15 cellular contexts compared by ENCODE assay signal in the genomic region with DNA sequence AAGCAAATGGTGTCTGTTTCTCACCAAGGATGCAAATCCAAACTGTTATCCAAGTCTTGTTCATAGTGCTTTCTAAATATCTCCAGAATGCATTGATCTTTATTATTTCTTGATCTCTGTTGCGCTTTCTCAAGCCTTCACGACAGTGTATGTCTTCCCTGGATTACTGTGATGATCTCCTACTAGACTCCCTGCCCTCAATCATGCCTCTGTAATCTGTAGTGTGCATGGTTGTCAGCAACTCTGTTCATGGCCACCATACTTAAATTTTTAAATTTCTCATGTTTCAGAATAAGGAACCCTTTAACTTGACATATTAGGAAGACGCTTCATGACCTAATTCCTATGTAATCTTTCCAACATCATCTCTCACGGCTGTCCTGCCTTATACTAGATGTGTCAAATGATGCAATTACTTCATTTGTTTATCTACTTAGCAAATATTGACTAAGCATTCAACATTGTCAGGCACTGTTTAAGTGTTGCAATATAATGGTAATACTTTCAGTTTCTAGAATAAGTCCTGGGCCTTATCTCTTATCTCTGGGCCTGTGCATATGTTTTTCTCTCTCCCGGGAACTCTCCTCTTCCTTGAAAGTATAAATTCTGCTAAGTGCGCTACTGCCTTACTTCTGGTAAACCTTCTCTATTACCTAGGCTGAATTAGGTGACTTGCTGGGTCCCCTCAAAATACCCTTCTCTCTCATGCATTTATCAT. TPM values are rescaled to one million over a fixed set of nuclear protein-coding genes. Genes with fewer than 3 reads are reported as not detected.
DNase-seq lines count a peak whose midpoint lies in the region; ATAC-seq and TF ChIP-seq lines count a peak whose summit lies in the region.
"Had no signal": no experiment of that assay in that cellular context is flagged by ENCODE, and none has a peak within 500 bp of the region (broad histone marks: within the 10 kb centered on the region; RNA-seq: fewer than 3 reads in every experiment).

No MANE protein-coding gene starts in this region.

- H3K4me1 ChIP-seq in GM23248 (ENCODE audit: insufficient read depth) (0 out of 2 replicates have a peak, but pooled peaks cover 3% of the 10 kb centered on the region), mesenchymal stem cell (ENCODE audit: control insufficient read depth, insufficient read depth, low read depth, low read length) (no peaks in the 10 kb centered on the region), suprapubic skin (no peaks in the 10 kb centered on the region)
- H3K4me1 ChIP-seq: ascending aorta had no signal

- H2BK12ac ChIP-seq in mesenchymal stem cell (ENCODE audit: low read length in 2 of 2): no peak overlapping the region

- in situ Hi-C loops in GM23248 (cut with MboI) (loop anchor here (25.0 kb wide), 1 partner anchor 1014 kb away; no protein-coding TSS in a partner anchor), brain microvascular endothelial cell (cut with HindIII; ENCODE audit: low pct_ligation_motif_present, low sequenced_read_pairs) (no loop called here)

- H2AK5ac ChIP-seq in mesenchymal stem cell (ENCODE audit: low read length, severe bottlenecking): no peak overlapping the region

- no peak for TF ChIP-seq POLR2A in suprapubic skin (IDR thresholded peaks at IDR 0.05)

- H3K79me1 ChIP-seq in mesenchymal stem cell (replicated peaks; ENCODE audit: low read length, poor library complexity, severe bottlenecking): no peaks in the 10 kb centered on the region

- H3K4me2 ChIP-seq in GM23248 (ENCODE audit: unreplicated experiment) (no peak overlapping the region), mesenchymal stem cell (ENCODE audit: low read length, poor library complexity, severe bottlenecking) (no peak overlapping the region)

- H3K36me3 ChIP-seq in GM23248 (ENCODE audit: low read depth): no peaks in the 10 kb centered on the region
- H3K36me3 ChIP-seq in brain microvascular endothelial cell (replicated peaks): no peaks in the 10 kb centered on the region
- no peaks in the 10 kb centered on the region for H3K36me3 ChIP-seq in mesenchymal stem cell (ENCODE audit: control insufficient read depth in 1 of 2, insufficient read depth in 2 of 2, low read depth in 1 of 2, low read length in 2 of 2)
- no peaks in the 10 kb centered on the region for H3K36me3 ChIP-seq in suprapubic skin
- H3K36me3 ChIP-seq: ascending aorta, stomach had no signal

- no peak for TF ChIP-seq EP300 in suprapubic skin (IDR thresholded peaks at IDR 0.05)

- H3K9me3 ChIP-seq in GM23248 (ENCODE audit: low read depth) (no peaks in the 10 kb centered on the region), mesenchymal stem cell (ENCODE audit: control insufficient read depth, low read length) (no peaks in the 10 kb centered on the region), suprapubic skin (no peaks in the 10 kb centered on the region)
- H3K9me3 ChIP-seq: ascending aorta, stomach had no signal

- no peaks in the 10 kb centered on the region for H4K20me1 ChIP-seq in GM23248 (ENCODE audit: insufficient read depth)

- H3F3A ChIP-seq in GM23248 (ENCODE audit: insufficient read depth): no peaks in the 10 kb centered on the region

- H3K27ac ChIP-seq in GM23248 (no peak overlapping the region), brain microvascular endothelial cell (peak overlapping the region; percentile 55), mesenchymal stem cell (ENCODE audit: low read length, poor library complexity, severe bottlenecking) (no peak overlapping the region), suprapubic skin (no peak overlapping the region)
- H3K27ac ChIP-seq: ascending aorta had no signal

- H3K4me3 ChIP-seq in GM23248 (no peak overlapping the region), brain microvascular endothelial cell (ENCODE audit: low read depth, low read length) (no peak overlapping the region), mesenchymal stem cell (ENCODE audit: insufficient read depth in 1 of 2, low read depth in 1 of 2, low read length in 2 of 2) (no peak overlapping the region), suprapubic skin (no peak overlapping the region)
- H3K4me3 ChIP-seq: ascending aorta, stomach had no signal

- no peak for ATAC-seq in HG02852 (IDR thresholded peaks at IDR 0.05; ENCODE audit: unreplicated experiment)
- no peak for ATAC-seq in GM21825 (IDR thresholded peaks at IDR 0.05; ENCODE audit: unreplicated experiment)

- no peak overlapping the region for H3K4ac ChIP-seq in mesenchymal stem cell (ENCODE audit: low read depth in 1 of 2, low read length in 2 of 2)

- H4K91ac ChIP-seq in mesenchymal stem cell (ENCODE audit: low read length): no peak overlapping the region

- 93% methylated on average over 6 of the region's 6 CpGs for WGBS in GM23248 (ENCODE audit: low coverage in 1 of 2, low lambda C conversion rate in 2 of 2, missing lambda C conversion rate in 2 of 2), 2 experiments
- WGBS in mesenchymal stem cell: 85% methylated on average over 4 of the region's 6 CpGs
- 87% methylated on average over 6 of the region's 6 CpGs for WGBS in suprapubic skin

- no peak for TF ChIP-seq CTCF in brain microvascular endothelial cell (IDR thresholded peaks at IDR 0.05; ENCODE audit: low read depth, low read length, missing control alignments)
- no peak for TF ChIP-seq CTCF in suprapubic skin (IDR thresholded peaks at IDR 0.05)

- H2BK120ac ChIP-seq in mesenchymal stem cell (ENCODE audit: low read depth, low read length): no peak overlapping the region

- no peak overlapping the region for H4K8ac ChIP-seq in mesenchymal stem cell (ENCODE audit: low read length)

- H2BK15ac ChIP-seq in mesenchymal stem cell (ENCODE audit: low read depth, poor library complexity, severe bottlenecking): no peak overlapping the region

- no peak overlapping the region for H3K14ac ChIP-seq in mesenchymal stem cell (ENCODE audit: low read length in 2 of 2)

- DNase-seq in GM23248: peak; percentile 20
- DNase-seq in NCI-H2029 (lab: John Stamatoyannopoulos, UW): peak; percentile 52
- DNase-seq in brain microvascular endothelial cell: peak; percentile 52
- DNase-seq in mesenchymal stem cell: peak; percentile 88
- no peak for DNase-seq in suprapubic skin (ENCODE audit: low spot score in 2 of 2)
- no peak for DNase-seq in iPS-NIHi11 (ENCODE audit: low spot score)
- DNase-seq: activated T-cell treated with anti-CD3 and anti-CD28 coated beads, Interleukin-2, amount 50 U/mL, for 48 hours; CD4-positive, alpha-beta memory T cell; effector memory CD4-positive, alpha-beta T cell; midbrain; stimulated activated CD4-positive, alpha-beta T cell treated with anti-CD3 and anti-CD28 coated beads, Interleukin-4, amount 100 ng/mL, for 1 hour; stomach had no signal

- no peaks in the 10 kb centered on the region for H3K27me3 ChIP-seq in GM23248 (replicated peaks; ENCODE audit: insufficient read depth)
- no peaks in the 10 kb centered on the region for H3K27me3 ChIP-seq in brain microvascular endothelial cell (replicated peaks)
- H3K27me3 ChIP-seq in mesenchymal stem cell (ENCODE audit: control insufficient read depth in 1 of 2, insufficient read depth in 1 of 2, low read length in 2 of 2): no peaks in the 10 kb centered on the region
- no peaks in the 10 kb centered on the region for H3K27me3 ChIP-seq in suprapubic skin
- H3K27me3 ChIP-seq: ascending aorta, stomach had no signal

- H3K9ac ChIP-seq in GM23248 (no peak overlapping the region), mesenchymal stem cell (ENCODE audit: low read length) (no peak overlapping the region)

- no peak overlapping the region for H3K18ac ChIP-seq in mesenchymal stem cell (ENCODE audit: low read depth in 1 of 2, low read length in 2 of 2)

- H2AFZ ChIP-seq in GM23248 (no peak overlapping the region), mesenchymal stem cell (ENCODE audit: low read depth, low read length) (no peak overlapping the region)

- H3K9me2 ChIP-seq in GM23248 (ENCODE audit: insufficient read depth): no peaks in the 10 kb centered on the region

- no peaks in the 10 kb centered on the region for H3K79me2 ChIP-seq in GM23248 (ENCODE audit: insufficient read depth)

- no peak overlapping the region for H2BK5ac ChIP-seq in mesenchymal stem cell (ENCODE audit: low read depth, low read length, poor library complexity, severe bottlenecking)

- no peak overlapping the region for H3K23ac ChIP-seq in mesenchymal stem cell (ENCODE audit: low read length in 2 of 2)

RNA-seq across cellular contexts. Expression of a gene that starts 25.6 kb away (rescaled TPM):
- total RNA-seq in GM23248 (2014; rRNA removed; shearing (Covaris generic)): 11.1 and 19.9 TPM in 2 replicates
- 19.5 and 25.9 TPM in 2 replicates for polyA plus RNA-seq in GM23248 (2016; fragmentation: Nextera tagmentation; extraction: Ambion mirVana)
- 14.2 TPM for polyA plus RNA-seq in mesenchymal stem cell (2013, experiment 1 of 2)
- 13.9 TPM for polyA plus RNA-seq in mesenchymal stem cell (2013, experiment 2 of 2)
- 10 to 100 TPM; 12.1 to 53.6 (median 19.2) TPM for total RNA-seq in suprapubic skin

Comparison
In these comparisons a context has a peak if more than half of its experiments do, and no peak if none do; other contexts are left out.
1. DNase-seq: peak in GM23248 (single experiment), NCI-H2029 (single experiment), brain microvascular endothelial cell (single experiment) and mesenchymal stem cell (single experiment); none in suprapubic skin (0 of 2) and iPS-NIHi11 (single experiment).